ENCODE assay signal across 15 cellular contexts in genomic region chr12:28027328-28027727, GRCh38. TPM values are rescaled to one million over a fixed set of nuclear protein-coding genes. Genes with fewer than 3 reads are reported as not detected.
A peak's percentile ranks its signal among the peaks of the same experiment; 100 is the strongest.
DNase-seq lines count a peak whose midpoint lies in the region; ATAC-seq, FAIRE-seq and TF ChIP-seq lines count a peak whose summit lies in the region.
"Had no signal": no experiment of that assay in that cellular context is flagged by ENCODE, and none has a peak within 500 bp of the region (broad histone marks: within the 10 kb centered on the region; RNA-seq: fewer than 3 reads in every experiment).

No MANE protein-coding gene starts in this region.

- intact Hi-C loops in mammary epithelial cell (cut with micrococcal nuclease) = loop anchor here (10.0 kb wide), 1 partner anchor 313 kb away; the partner anchor contains the start of gene MRPS35

- no peak overlapping the region for H3K9ac ChIP-seq in GM23248
- H3K9ac ChIP-seq in mammary epithelial cell (ENCODE audit: insufficient read depth, low read length) = no peak overlapping the region

- peak overlapping the region; percentile 12 to 90; a peak in 4 of 6 replicates for H3K27ac ChIP-seq in A549
- no peak overlapping the region for H3K27ac ChIP-seq in GM23248
- H3K27ac ChIP-seq in mammary epithelial cell (ENCODE audit: insufficient read depth, low read depth, low read length) = peak overlapping the region; percentile 83
- H3K27ac ChIP-seq: brain microvascular endothelial cell, sigmoid colon, tibial artery had no signal

- no peak for TF ChIP-seq EP300 in A549 (IDR thresholded peaks at IDR 0.05)

- H3K79me2 ChIP-seq in GM23248 (ENCODE audit: insufficient read depth) (no peaks in the 10 kb centered on the region), mammary epithelial cell (ENCODE audit: insufficient read depth, low read length) (no peaks in the 10 kb centered on the region)

- peak overlapping the region; percentile 52 for H2AFZ ChIP-seq in GM23248
- H2AFZ ChIP-seq in mammary epithelial cell (ENCODE audit: low read depth, low read length) = no peak overlapping the region

- in situ Hi-C loops in GM23248 (cut with MboI) = no loop called here
- in situ Hi-C loops in mammary epithelial cell (cut with MboI; ENCODE audit: low sequenced_read_pairs in 2 of 2) = no loop called here
- in situ Hi-C loops in ACHN (cut with HindIII; ENCODE audit: low pct_ligation_motif_present, low pct_unique_long_range_greater_than_20kb, low sequenced_read_pairs) = no loop called here

- H3K36me3 ChIP-seq in GM23248 (ENCODE audit: low read depth) = no peaks in the 10 kb centered on the region
- H3K36me3 ChIP-seq in mammary epithelial cell (ENCODE audit: insufficient read depth, low read length) = no peaks in the 10 kb centered on the region
- H3K36me3 ChIP-seq: brain microvascular endothelial cell, sigmoid colon, tibial artery had no signal

- H3F3A ChIP-seq in GM23248 (ENCODE audit: insufficient read depth) = peaks cover 15% of the 10 kb centered on the region

- H3K4me2 ChIP-seq in A549 (no peak overlapping the region), GM23248 (ENCODE audit: unreplicated experiment) (no peak overlapping the region), mammary epithelial cell (ENCODE audit: insufficient read depth, low read depth, low read length) (no peak overlapping the region)

- POLR2A ChIA-PET in A549 (lab: Yijun Ruan, JAX) = no interaction called here

- H3K9me3 ChIP-seq in A549 (peaks cover 5% of the 10 kb centered on the region; the same call in 1 of the 3 replicates), GM23248 (ENCODE audit: low read depth) (no peaks in the 10 kb centered on the region), mammary epithelial cell (replicated peaks; ENCODE audit: insufficient read depth, low read length) (no peaks in the 10 kb centered on the region)
- H3K9me3 ChIP-seq: sigmoid colon, tibial artery had no signal

- H3K4me1 ChIP-seq in A549 (peaks cover 41% of the 10 kb centered on the region), GM23248 (ENCODE audit: insufficient read depth) (peaks cover 39% of the 10 kb centered on the region), mammary epithelial cell (ENCODE audit: insufficient read depth, low read length) (peaks cover 57% of the 10 kb centered on the region)
- H3K4me1 ChIP-seq: sigmoid colon, tibial artery had no signal

- no peak for TF ChIP-seq CTCF in A549 (IDR thresholded peaks at IDR 0.05)
- TF ChIP-seq CTCF in mammary epithelial cell (conservative IDR thresholded peaks at IDR 0.05 in 1 of 2, IDR thresholded peaks at IDR 0.05 in 1 of 2; ENCODE audit: extremely low read depth in 1 of 2, insufficient read depth in 1 of 2, low read depth in 1 of 2, low read length in 2 of 2) = no peak

- CTCF ChIA-PET in A549 (lab: Yijun Ruan, JAX) (interaction anchor here (0.6 to 3.1 kb wide), 6 partner anchors 14 to 205 kb away, joined by 3 to 12 read pairs (median 4); no protein-coding TSS in a partner anchor), mammary epithelial cell (lab: Charles Lee; ENCODE audit: low non-redundant PET) (interaction anchor here (0.6 kb wide), 1 partner anchor 101 kb away, joined by 3 read pairs; no protein-coding TSS in a partner anchor)

- H4K20me1 ChIP-seq in GM23248 (ENCODE audit: insufficient read depth) = no peaks in the 10 kb centered on the region
- H4K20me1 ChIP-seq in mammary epithelial cell (ENCODE audit: insufficient read depth, low read length) = no peaks in the 10 kb centered on the region

- no peak for FAIRE-seq in A549 (lab: Jason Lieb, UNC)

- TF ChIP-seq POLR2A in A549 (IDR thresholded peaks at IDR 0.05; ENCODE audit: low read length) = no peak

- BruUV-seq in mammary epithelial cell (replicated peaks; lab: Mats Ljungman, UMichigan) = no TSS peak

- H3K27me3 ChIP-seq in GM23248 (replicated peaks; ENCODE audit: insufficient read depth) = no peaks in the 10 kb centered on the region
- no peaks in the 10 kb centered on the region for H3K27me3 ChIP-seq in mammary epithelial cell (ENCODE audit: insufficient read depth, low read length)
- H3K27me3 ChIP-seq: brain microvascular endothelial cell, sigmoid colon, tibial artery had no signal

- H3K9me2 ChIP-seq in GM23248 (ENCODE audit: insufficient read depth) = no peaks in the 10 kb centered on the region

- dilution Hi-C loops in mammary epithelial cell (cut with HindIII; ENCODE audit: low sequenced_read_pairs) = no loop called here

- H3K4me3 ChIP-seq in A549 (no peak overlapping the region), GM23248 (no peak overlapping the region), mammary epithelial cell (replicated peaks in 1 of 3; ENCODE audit: insufficient read depth in 1 of 3, low read depth in 2 of 3, low read length in 3 of 3) (no peak overlapping the region)
- H3K4me3 ChIP-seq: sigmoid colon, tibial artery had no signal

- DNase-seq in A549 (ENCODE audit: low read depth in 1 of 2, low spot score in 1 of 2) (no peak), GM23248 (no peak), NCI-H2171 treated with DMSO at 0.1 percent for 48 hours (lab: John Stamatoyannopoulos, UW) (peak; percentile 100), mammary epithelial cell (no peak), AG08396 (ENCODE audit: low spot score) (no peak), hypothalamus (lab: John Stamatoyannopoulos, UW) (no peak), ACHN (no peak), NCI-H2227 (lab: John Stamatoyannopoulos, UW; ENCODE audit: unreplicated experiment) (no peak)
- DNase-seq: activated CD4-positive, alpha-beta T cell treated with anti-CD3 and anti-CD28 coated beads for 48 hours; activated naive CD4-positive, alpha-beta T cell treated with anti-CD3 and anti-CD28 coated beads, Interleukin-2, amount 50 U/mL, for 16 hours; activated T-cell treated with anti-CD3 and anti-CD28 coated beads for 4 hours; brain microvascular endothelial cell; sigmoid colon; stimulated activated CD4-positive, alpha-beta T cell treated with anti-CD3 and anti-CD28 coated beads, Interleukin-4, amount 100 ng/mL, for 4 hours; tibial artery had no signal

- TF ChIP-seq RAD21 in A549 (conservative IDR thresholded peaks at IDR 0.05 in 1 of 2, IDR thresholded peaks at IDR 0.05 in 1 of 2) = no peak

- ATAC-seq in A549 = no peak

- 82% methylated on average over 5 of the region's 5 CpGs for WGBS in A549 (ENCODE audit: missing lambda C conversion rate)
- 45 to 46% methylated on average over 5 of the region's 5 CpGs for WGBS in GM23248 (ENCODE audit: low coverage in 1 of 2, low lambda C conversion rate in 2 of 2, missing lambda C conversion rate in 2 of 2), 2 experiments
- WGBS in mammary epithelial cell (ENCODE audit: low coverage, missing lambda C conversion rate) = 88% methylated on average over 5 of the region's 5 CpGs

TF ChIP-seq in A549, 52 proteins besides CTCF, POLR2A, EP300 and RAD21:
- TF ChIP-seq HOXB13 (CRISPR knock-in tag; IDR thresholded peaks at IDR 0.05; ENCODE audit: low read depth) (no peak), HDAC2 (IDR thresholded peaks at IDR 0.05) (no peak), FOSL2 (IDR thresholded peaks at IDR 0.05) (no peak), FOSL2 (CRISPR knock-in tag; IDR thresholded peaks at IDR 0.05) (no peak), FOXS1 (CRISPR knock-in tag; IDR thresholded peaks at IDR 0.05) (no peak), ZSCAN20 (CRISPR knock-in tag; IDR thresholded peaks at IDR 0.05) (no peak), BHLHE40 (IDR thresholded peaks at IDR 0.05; ENCODE audit: low read depth, low read length) (no peak)

RNA-seq across cellular contexts. Expression of gene PTHLH, which starts 54.8 kb away (rescaled TPM):
- polyA plus RNA-seq in A549 (2011; rRNA removed) (25.7 and 27.9 TPM in 2 replicates), A549 (2017; fragmentation: RNase III; extraction: RNeasy Plus Mini Kit Qiagen cat#74134 plus additional on column Dnase treatment) (7.7 to 13.4 TPM (median 10.9 TPM) in 3 replicates), GM23248 (2016; fragmentation: Nextera tagmentation; extraction: Ambion mirVana) (4.2 and 4.7 TPM in 2 replicates), mammary epithelial cell (246 TPM)
- polyA plus RNA-seq in A549 (2012; cell fraction: cytosol; rRNA removed) = 23.9 and 24.1 TPM in 2 replicates
- 35.0 and 41.7 TPM in 2 replicates for polyA plus RNA-seq in A549 (2012; cell fraction: nucleus; rRNA removed)
- 11.5 and 12.7 TPM in 2 replicates for polyA minus RNA-seq in A549 (2011; rRNA and poly(A)+ RNA removed)
- 0.51 and 6.4 TPM in 2 replicates for total RNA-seq in GM23248 (2014; rRNA removed; shearing (Covaris generic))
- 100 to 1,000 TPM; 106 to 200 TPM for total RNA-seq in mammary epithelial cell
- polyA minus RNA-seq in mammary epithelial cell = 133 TPM
